ENCODE assay signal across 23 cellular contexts in genomic region chr14:67556671-67557070, GRCh38. TPM values are rescaled to one million over a fixed set of nuclear protein-coding genes. Genes with fewer than 3 reads are reported as not detected.
"Had no signal": no experiment of that assay in that cellular context is flagged by ENCODE, and none has a peak within 500 bp of the region (broad histone marks: within the 10 kb centered on the region; RNA-seq: fewer than 3 reads in every experiment).

No MANE protein-coding gene starts in this region.

- H3K4me2 ChIP-seq: neural progenitor cell had no signal

- H3K9ac ChIP-seq: neural progenitor cell had no signal

- H3K9me3 ChIP-seq: body of pancreas, heart left ventricle, spleen, suprapubic skin, transverse colon, vagina had no signal

- H3K27ac ChIP-seq: body of pancreas, cardiac muscle cell, heart left ventricle, neural progenitor cell, spleen, suprapubic skin, transverse colon, vagina had no signal

- DNase-seq: activated CD4-positive, alpha-beta T cell treated with anti-CD3 and anti-CD28 coated beads, Interleukin-2, amount 10 ng/mL, durations not matched to agents 7 days and 5 days; activated CD8-positive, alpha-beta memory T cell treated with anti-CD3 and anti-CD28 coated beads, Interleukin-2, amount 10 ng/mL, durations not matched to agents 7 days and 5 days; activated effector memory CD4-positive, alpha-beta T cell treated with anti-CD3 and anti-CD28 coated beads, Interleukin-2, amount 50 U/mL, for 16 hours; activated naive CD4-positive, alpha-beta T cell treated with anti-CD3 and anti-CD28 coated beads, Interleukin-2, amount 10 ng/mL, durations not matched to agents 7 days and 5 days; activated T-cell treated with anti-CD3 and anti-CD28 coated beads for 4 hours; body of pancreas; effector CD4-positive, alpha-beta T cell; heart left ventricle; left cardiac atrium; naive thymus-derived CD4-positive, alpha-beta T cell; retina; spleen; stimulated activated CD4-positive, alpha-beta T cell treated with anti-CD3 and anti-CD28 coated beads, Interleukin-4, amount 100 ng/mL, for 4 hours; stimulated activated naive CD8-positive, alpha-beta T cell treated with anti-CD3 and anti-CD28 coated beads, Interleukin-15, amount 100 ng/mL, for 72 hours; T-helper 17 cell; transverse colon had no signal

- H2AFZ ChIP-seq: neural progenitor cell had no signal

- H3K36me3 ChIP-seq: heart left ventricle, neural progenitor cell, spleen, suprapubic skin, transverse colon, vagina had no signal

- H3K4me1 Mint-ChIP-seq: activated CD4-positive, alpha-beta T cell treated with anti-CD3 and anti-CD28 coated beads, Interleukin-2, amount 10 ng/mL, durations not matched to agents 7 days and 5 days; activated naive CD4-positive, alpha-beta T cell treated with anti-CD3 and anti-CD28 coated beads, Interleukin-2, amount 10 ng/mL, durations not matched to agents 7 days and 5 days; memory B cell; naive thymus-derived CD4-positive, alpha-beta T cell had no signal

- H3K4me3 ChIP-seq: body of pancreas, cardiac muscle cell, heart left ventricle, neural progenitor cell, spleen, suprapubic skin, transverse colon, vagina had no signal

- H3K27ac Mint-ChIP-seq: activated CD4-positive, alpha-beta T cell treated with anti-CD3 and anti-CD28 coated beads, Interleukin-2, amount 10 ng/mL, durations not matched to agents 7 days and 5 days; activated CD8-positive, alpha-beta memory T cell treated with anti-CD3 and anti-CD28 coated beads, Interleukin-2, amount 10 ng/mL, durations not matched to agents 7 days and 5 days; activated CD8-positive, alpha-beta T cell treated with anti-CD3 and anti-CD28 coated beads for 36 hours; activated naive CD4-positive, alpha-beta T cell treated with anti-CD3 and anti-CD28 coated beads, Interleukin-2, amount 10 ng/mL, durations not matched to agents 7 days and 5 days; memory B cell; naive thymus-derived CD4-positive, alpha-beta T cell; neural progenitor cell; progenitor cell of endocrine pancreas; stimulated activated naive CD8-positive, alpha-beta T cell treated with anti-CD3 and anti-CD28 coated beads, Interleukin-15, amount 100 ng/mL, for 72 hours; T-helper 17 cell had no signal

- H3K4me1 ChIP-seq: heart left ventricle, neural progenitor cell, spleen, suprapubic skin, transverse colon, vagina had no signal

- H3K36me3 Mint-ChIP-seq: activated CD8-positive, alpha-beta memory T cell treated with anti-CD3 and anti-CD28 coated beads, Interleukin-2, amount 10 ng/mL, durations not matched to agents 7 days and 5 days; activated naive CD4-positive, alpha-beta T cell treated with anti-CD3 and anti-CD28 coated beads, Interleukin-2, amount 10 ng/mL, durations not matched to agents 7 days and 5 days; memory B cell; naive thymus-derived CD4-positive, alpha-beta T cell had no signal

- H3K27me3 ChIP-seq: body of pancreas, cardiac muscle cell, heart left ventricle, neural progenitor cell, spleen, suprapubic skin, transverse colon, vagina had no signal

- ATAC-seq: activated CD8-positive, alpha-beta memory T cell treated with anti-CD3 and anti-CD28 coated beads, Interleukin-2, amount 10 ng/mL, durations not matched to agents 7 days and 5 days; body of pancreas; heart left ventricle; left cardiac atrium; naive thymus-derived CD4-positive, alpha-beta T cell; stimulated activated naive CD8-positive, alpha-beta T cell treated with anti-CD3 and anti-CD28 coated beads, Interleukin-15, amount 100 ng/mL, for 72 hours; T-helper 17 cell had no signal

- H3K9me3 Mint-ChIP-seq: activated CD4-positive, alpha-beta T cell treated with anti-CD3 and anti-CD28 coated beads, Interleukin-2, amount 10 ng/mL, durations not matched to agents 7 days and 5 days; activated CD8-positive, alpha-beta T cell treated with anti-CD3 and anti-CD28 coated beads for 36 hours; activated naive CD4-positive, alpha-beta T cell treated with anti-CD3 and anti-CD28 coated beads, Interleukin-2, amount 10 ng/mL, durations not matched to agents 7 days and 5 days; memory B cell; naive thymus-derived CD4-positive, alpha-beta T cell; neural progenitor cell; stimulated activated naive CD8-positive, alpha-beta T cell treated with anti-CD3 and anti-CD28 coated beads, Interleukin-15, amount 100 ng/mL, for 72 hours had no signal

- H3K27me3 Mint-ChIP-seq: activated CD8-positive, alpha-beta T cell treated with anti-CD3 and anti-CD28 coated beads for 36 hours; memory B cell; progenitor cell of endocrine pancreas had no signal

- H3K4me3 Mint-ChIP-seq: activated CD4-positive, alpha-beta T cell treated with anti-CD3 and anti-CD28 coated beads, Interleukin-2, amount 10 ng/mL, durations not matched to agents 7 days and 5 days; activated CD8-positive, alpha-beta memory T cell treated with anti-CD3 and anti-CD28 coated beads, Interleukin-2, amount 10 ng/mL, durations not matched to agents 7 days and 5 days; activated CD8-positive, alpha-beta T cell treated with anti-CD3 and anti-CD28 coated beads for 36 hours; activated naive CD4-positive, alpha-beta T cell treated with anti-CD3 and anti-CD28 coated beads, Interleukin-2, amount 10 ng/mL, durations not matched to agents 7 days and 5 days; memory B cell; naive thymus-derived CD4-positive, alpha-beta T cell; neural progenitor cell; stimulated activated naive CD8-positive, alpha-beta T cell treated with anti-CD3 and anti-CD28 coated beads, Interleukin-15, amount 100 ng/mL, for 72 hours; T-helper 17 cell had no signal

RNA-seq across cellular contexts. Expression of gene PLEKHH1, which starts 23.6 kb away (rescaled TPM):
- polyA plus RNA-seq: naive thymus-derived CD4-positive, alpha-beta T cell had no signal
